In the genomic region with DNA sequence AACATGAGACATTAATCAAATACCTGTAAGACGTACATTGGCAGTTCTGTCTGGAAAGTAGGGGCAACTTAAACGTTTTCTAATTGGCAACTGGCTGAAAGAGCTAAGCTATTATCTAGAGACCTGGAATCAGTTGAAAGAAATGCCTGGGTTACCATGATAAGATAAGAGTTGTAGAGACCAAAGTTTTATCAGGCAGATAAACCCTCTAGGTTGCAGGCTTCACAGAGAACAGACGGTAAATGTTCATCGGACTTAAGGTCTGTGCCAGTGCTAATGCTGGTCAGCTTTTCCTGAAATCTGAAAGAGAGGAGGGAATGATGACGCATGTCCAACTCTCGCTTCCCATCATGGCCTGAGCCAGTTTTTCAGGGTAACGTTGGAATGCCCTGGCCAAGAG, we compare ENCODE assay signal across 20 cellular contexts.
"Had no signal": no experiment of that assay in that cellular context is flagged by ENCODE, and none has a peak within 500 bp of the region (broad histone marks: within the 10 kb centered on the region; RNA-seq: fewer than 3 reads in every experiment).

No MANE protein-coding gene starts in this region.

- FAIRE-seq: kidney, urothelium cell line had no signal

- H3K9me3 ChIP-seq: gastroesophageal sphincter, psoas muscle, sigmoid colon had no signal

- H3K27ac ChIP-seq: esophagus squamous epithelium, gastroesophageal sphincter, parathyroid adenoma, psoas muscle, sigmoid colon, skin epidermis had no signal

- ATAC-seq: effector memory CD8-positive, alpha-beta T cell; gastroesophageal sphincter; left ventricle myocardium superior; psoas muscle had no signal

- H3K36me3 ChIP-seq: esophagus squamous epithelium, gastroesophageal sphincter, sigmoid colon had no signal

- H3K4me3 ChIP-seq: esophagus squamous epithelium, gastroesophageal sphincter, lung, psoas muscle, sigmoid colon, skin epidermis had no signal

- DNase-seq: cortex of kidney; effector memory CD8-positive, alpha-beta T cell; esophagus squamous epithelium; foreskin fibroblast; kidney; left cardiac atrium; left ventricle myocardium superior; mesenchymal stem cell; naive B cell; occipital lobe; psoas muscle; retina; sigmoid colon; stimulated activated CD4-positive, alpha-beta T cell treated with anti-CD3 and anti-CD28 coated beads, Interleukin-2, amount 100 ng/mL, for 48 hours; stimulated activated naive CD4-positive, alpha-beta T cell treated with Interleukin-2 at 50 U/mL for 16 hours had no signal

- H3K27me3 ChIP-seq: esophagus squamous epithelium, gastroesophageal sphincter, sigmoid colon had no signal

- H3K4me1 ChIP-seq: esophagus squamous epithelium, gastroesophageal sphincter, parathyroid adenoma, psoas muscle, sigmoid colon had no signal
